In the genomic region with DNA sequence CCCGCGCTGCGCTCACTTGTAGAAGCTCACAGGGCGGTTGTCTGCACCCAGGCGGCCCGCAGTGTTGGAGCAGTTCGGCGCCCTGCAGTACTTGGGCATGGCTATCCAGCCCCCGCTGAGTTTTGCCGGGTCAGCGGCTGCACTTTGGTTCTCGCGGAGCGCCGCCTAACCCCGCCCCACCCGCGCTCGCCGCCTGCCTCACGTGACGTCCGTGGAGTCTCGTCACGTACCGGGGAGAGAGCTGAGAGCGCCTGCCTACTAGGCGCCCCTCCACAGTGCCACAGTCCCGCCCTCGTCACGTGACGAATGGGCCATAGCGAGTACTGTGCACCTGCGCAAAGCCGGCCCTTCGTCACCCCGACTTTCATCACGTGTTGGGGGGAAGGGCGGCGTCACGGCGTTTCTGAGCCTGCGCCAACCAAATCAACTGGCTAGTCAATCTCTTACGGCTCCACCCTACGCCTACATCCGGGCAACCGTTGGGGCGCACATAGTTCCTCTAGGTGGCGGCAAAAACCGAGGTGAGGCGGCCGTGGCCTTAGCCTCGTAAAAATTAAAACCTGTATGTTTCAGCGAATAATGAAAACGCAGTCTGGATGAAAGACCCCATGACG, we compare ENCODE assay signal across 1 cellular context.
TF ChIP-seq lines count a peak whose summit lies in the region.

A gene with protein sequence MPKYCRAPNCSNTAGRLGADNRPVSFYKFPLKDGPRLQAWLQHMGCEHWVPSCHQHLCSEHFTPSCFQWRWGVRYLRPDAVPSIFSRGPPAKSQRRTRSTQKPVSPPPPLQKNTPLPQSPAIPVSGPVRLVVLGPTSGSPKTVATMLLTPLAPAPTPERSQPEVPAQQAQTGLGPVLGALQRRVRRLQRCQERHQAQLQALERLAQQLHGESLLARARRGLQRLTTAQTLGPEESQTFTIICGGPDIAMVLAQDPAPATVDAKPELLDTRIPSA (minus strand): TSS at position 167 of the 614 bp plus-strand sequence. CDS start 68 bp downstream, at position 99.

TF ChIP-seq in GM12878, 131 proteins besides CTCF, POLR2A, EP300 and RAD21 (continued from another document and continues in another):
- TF ChIP-seq, protein P1, sequence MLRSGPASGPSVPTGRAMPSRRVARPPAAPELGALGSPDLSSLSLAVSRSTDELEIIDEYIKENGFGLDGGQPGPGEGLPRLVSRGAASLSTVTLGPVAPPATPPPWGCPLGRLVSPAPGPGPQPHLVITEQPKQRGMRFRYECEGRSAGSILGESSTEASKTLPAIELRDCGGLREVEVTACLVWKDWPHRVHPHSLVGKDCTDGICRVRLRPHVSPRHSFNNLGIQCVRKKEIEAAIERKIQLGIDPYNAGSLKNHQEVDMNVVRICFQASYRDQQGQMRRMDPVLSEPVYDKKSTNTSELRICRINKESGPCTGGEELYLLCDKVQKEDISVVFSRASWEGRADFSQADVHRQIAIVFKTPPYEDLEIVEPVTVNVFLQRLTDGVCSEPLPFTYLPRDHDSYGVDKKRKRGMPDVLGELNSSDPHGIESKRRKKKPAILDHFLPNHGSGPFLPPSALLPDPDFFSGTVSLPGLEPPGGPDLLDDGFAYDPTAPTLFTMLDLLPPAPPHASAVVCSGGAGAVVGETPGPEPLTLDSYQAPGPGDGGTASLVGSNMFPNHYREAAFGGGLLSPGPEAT (IDR thresholded peaks at IDR 0.05; ENCODE audit: low read depth) = peak; percentile 34; the same call in 1 of the 2 replicates
- TF ChIP-seq TCF12 (IDR thresholded peaks at IDR 0.05; ENCODE audit: low read depth, low read length) (0 out of 2 replicates have a peak, but pooled peaks have one; percentile 41), IKZF2 (IDR thresholded peaks at IDR 0.05) (no peak), JUND (IDR thresholded peaks at IDR 0.05; ENCODE audit: low read depth, low read length) (peak; percentile 27; the same call in 1 of the 2 replicates), SPI1 (IDR thresholded peaks at IDR 0.05; ENCODE audit: borderline replicate concordance, insufficient read depth, low read depth, low read length) (no peak), EGR1 (IDR thresholded peaks at IDR 0.05; ENCODE audit: borderline replicate concordance in 1 of 2, low read depth in 2 of 2, low read length in 2 of 2) (peak in 1 of 2 experiments; percentile 4; a peak in 1 of 3 replicates), SIX5 (IDR thresholded peaks at IDR 0.05; ENCODE audit: low read depth, low read length, severe bottlenecking) (no peak), MEF2B (IDR thresholded peaks at IDR 0.05; ENCODE audit: partially characterized antibody, poor library complexity, severe bottlenecking) (peak; percentile 69), HDGF (IDR thresholded peaks at IDR 0.05) (peak; percentile 94; the same call in 1 of the 2 replicates), MYC (IDR thresholded peaks at IDR 0.05; ENCODE audit: insufficient read depth, insufficient read length, insufficient replicate concordance, low read length, severe bottlenecking) (no peak), ZZZ3 (IDR thresholded peaks at IDR 0.05; ENCODE audit: control insufficient read depth, insufficient read length, low read depth) (no peak), RB1 (IDR thresholded peaks at IDR 0.05; ENCODE audit: borderline replicate concordance) (peak; percentile 58; the same call in 1 of the 2 replicates), GATAD2B (conservative IDR thresholded peaks at IDR 0.05; ENCODE audit: low read depth) (peak; percentile 33; the same call in 1 of the 2 replicates), RELA (IDR thresholded peaks at IDR 0.05; ENCODE audit: borderline replicate concordance, partially characterized antibody) (peak; percentile 97), ZNF384 (IDR thresholded peaks at IDR 0.05; ENCODE audit: borderline replicate concordance, low read depth, low read length) (0 out of 2 replicates have a peak, but pooled peaks have one; percentile 17), CREB1 (IDR thresholded peaks at IDR 0.05; ENCODE audit: low read depth) (peak; percentile 88), DPF2 (IDR thresholded peaks at IDR 0.05) (peak; percentile 3; the same call in 1 of the 2 replicates), TCF3 (IDR thresholded peaks at IDR 0.05; ENCODE audit: borderline replicate concordance, insufficient read depth, low read depth, low read length) (0 out of 2 replicates have a peak, but pooled peaks have one; percentile 24), YY1 (IDR thresholded peaks at IDR 0.05; ENCODE audit: low read depth, low read length) (peak; percentile 23; the same call in 1 of the 2 replicates), PAX5 (IDR thresholded peaks at IDR 0.05; ENCODE audit: borderline replicate concordance, low read depth, low read length) (0 out of 2 replicates have a peak, but pooled peaks have one; percentile 45), ASH2L (IDR thresholded peaks at IDR 0.05; ENCODE audit: borderline replicate concordance, low read depth) (peak; percentile 38; the same call in 1 of the 2 replicates), SMAD5 (IDR thresholded peaks at IDR 0.05; ENCODE audit: low read depth) (no peak; the same call in none of the 2 replicates), CHD2 (IDR thresholded peaks at IDR 0.05; ENCODE audit: borderline replicate concordance, low read depth, low read length) (peak; percentile 80), SP1 (IDR thresholded peaks at IDR 0.05; ENCODE audit: low read depth, low read length) (peak; percentile 62), PML (IDR thresholded peaks at IDR 0.05; ENCODE audit: low read length) (peak; percentile 40; the same call in 1 of the 2 replicates), SREBF1 (IDR thresholded peaks at IDR 0.05; ENCODE audit: low read length) (0 out of 2 replicates have a peak, but pooled peaks have one; percentile 51), BRCA1 (IDR thresholded peaks at IDR 0.05; ENCODE audit: low read depth, low read length) (0 out of 2 replicates have a peak, but pooled peaks have one; percentile 1), RCOR1 (conservative IDR thresholded peaks at IDR 0.05; ENCODE audit: low read depth, low read length) (no peak)
- TF ChIP-seq, protein P2, sequence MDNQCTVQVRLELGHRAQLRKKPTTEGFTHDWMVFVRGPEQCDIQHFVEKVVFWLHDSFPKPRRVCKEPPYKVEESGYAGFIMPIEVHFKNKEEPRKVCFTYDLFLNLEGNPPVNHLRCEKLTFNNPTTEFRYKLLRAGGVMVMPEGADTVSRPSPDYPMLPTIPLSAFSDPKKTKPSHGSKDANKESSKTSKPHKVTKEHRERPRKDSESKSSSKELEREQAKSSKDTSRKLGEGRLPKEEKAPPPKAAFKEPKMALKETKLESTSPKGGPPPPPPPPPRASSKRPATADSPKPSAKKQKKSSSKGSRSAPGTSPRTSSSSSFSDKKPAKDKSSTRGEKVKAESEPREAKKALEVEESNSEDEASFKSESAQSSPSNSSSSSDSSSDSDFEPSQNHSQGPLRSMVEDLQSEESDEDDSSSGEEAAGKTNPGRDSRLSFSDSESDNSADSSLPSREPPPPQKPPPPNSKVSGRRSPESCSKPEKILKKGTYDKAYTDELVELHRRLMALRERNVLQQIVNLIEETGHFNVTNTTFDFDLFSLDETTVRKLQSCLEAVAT (IDR thresholded peaks at IDR 0.05) = no peak
- TF ChIP-seq, protein P3, sequence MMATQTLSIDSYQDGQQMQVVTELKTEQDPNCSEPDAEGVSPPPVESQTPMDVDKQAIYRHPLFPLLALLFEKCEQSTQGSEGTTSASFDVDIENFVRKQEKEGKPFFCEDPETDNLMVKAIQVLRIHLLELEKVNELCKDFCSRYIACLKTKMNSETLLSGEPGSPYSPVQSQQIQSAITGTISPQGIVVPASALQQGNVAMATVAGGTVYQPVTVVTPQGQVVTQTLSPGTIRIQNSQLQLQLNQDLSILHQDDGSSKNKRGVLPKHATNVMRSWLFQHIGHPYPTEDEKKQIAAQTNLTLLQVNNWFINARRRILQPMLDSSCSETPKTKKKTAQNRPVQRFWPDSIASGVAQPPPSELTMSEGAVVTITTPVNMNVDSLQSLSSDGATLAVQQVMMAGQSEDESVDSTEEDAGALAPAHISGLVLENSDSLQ (IDR thresholded peaks at IDR 0.05) = peak; percentile 94
- TF ChIP-seq, protein P4, sequence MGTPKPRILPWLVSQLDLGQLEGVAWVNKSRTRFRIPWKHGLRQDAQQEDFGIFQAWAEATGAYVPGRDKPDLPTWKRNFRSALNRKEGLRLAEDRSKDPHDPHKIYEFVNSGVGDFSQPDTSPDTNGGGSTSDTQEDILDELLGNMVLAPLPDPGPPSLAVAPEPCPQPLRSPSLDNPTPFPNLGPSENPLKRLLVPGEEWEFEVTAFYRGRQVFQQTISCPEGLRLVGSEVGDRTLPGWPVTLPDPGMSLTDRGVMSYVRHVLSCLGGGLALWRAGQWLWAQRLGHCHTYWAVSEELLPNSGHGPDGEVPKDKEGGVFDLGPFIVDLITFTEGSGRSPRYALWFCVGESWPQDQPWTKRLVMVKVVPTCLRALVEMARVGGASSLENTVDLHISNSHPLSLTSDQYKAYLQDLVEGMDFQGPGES (IDR thresholded peaks at IDR 0.05) = peak; percentile 12; the same call in 1 of the 2 replicates
- TF ChIP-seq, protein P5, sequence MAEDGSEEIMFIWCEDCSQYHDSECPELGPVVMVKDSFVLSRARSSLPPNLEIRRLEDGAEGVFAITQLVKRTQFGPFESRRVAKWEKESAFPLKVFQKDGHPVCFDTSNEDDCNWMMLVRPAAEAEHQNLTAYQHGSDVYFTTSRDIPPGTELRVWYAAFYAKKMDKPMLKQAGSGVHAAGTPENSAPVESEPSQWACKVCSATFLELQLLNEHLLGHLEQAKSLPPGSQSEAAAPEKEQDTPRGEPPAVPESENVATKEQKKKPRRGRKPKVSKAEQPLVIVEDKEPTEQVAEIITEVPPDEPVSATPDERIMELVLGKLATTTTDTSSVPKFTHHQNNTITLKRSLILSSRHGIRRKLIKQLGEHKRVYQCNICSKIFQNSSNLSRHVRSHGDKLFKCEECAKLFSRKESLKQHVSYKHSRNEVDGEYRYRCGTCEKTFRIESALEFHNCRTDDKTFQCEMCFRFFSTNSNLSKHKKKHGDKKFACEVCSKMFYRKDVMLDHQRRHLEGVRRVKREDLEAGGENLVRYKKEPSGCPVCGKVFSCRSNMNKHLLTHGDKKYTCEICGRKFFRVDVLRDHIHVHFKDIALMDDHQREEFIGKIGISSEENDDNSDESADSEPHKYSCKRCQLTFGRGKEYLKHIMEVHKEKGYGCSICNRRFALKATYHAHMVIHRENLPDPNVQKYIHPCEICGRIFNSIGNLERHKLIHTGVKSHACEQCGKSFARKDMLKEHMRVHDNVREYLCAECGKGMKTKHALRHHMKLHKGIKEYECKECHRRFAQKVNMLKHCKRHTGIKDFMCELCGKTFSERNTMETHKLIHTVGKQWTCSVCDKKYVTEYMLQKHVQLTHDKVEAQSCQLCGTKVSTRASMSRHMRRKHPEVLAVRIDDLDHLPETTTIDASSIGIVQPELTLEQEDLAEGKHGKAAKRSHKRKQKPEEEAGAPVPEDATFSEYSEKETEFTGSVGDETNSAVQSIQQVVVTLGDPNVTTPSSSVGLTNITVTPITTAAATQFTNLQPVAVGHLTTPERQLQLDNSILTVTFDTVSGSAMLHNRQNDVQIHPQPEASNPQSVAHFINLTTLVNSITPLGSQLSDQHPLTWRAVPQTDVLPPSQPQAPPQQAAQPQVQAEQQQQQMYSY (CRISPR knock-in tag; IDR thresholded peaks at IDR 0.05) = peak; percentile 84; the same call in 1 of the 2 replicates
- TF ChIP-seq, protein P6, sequence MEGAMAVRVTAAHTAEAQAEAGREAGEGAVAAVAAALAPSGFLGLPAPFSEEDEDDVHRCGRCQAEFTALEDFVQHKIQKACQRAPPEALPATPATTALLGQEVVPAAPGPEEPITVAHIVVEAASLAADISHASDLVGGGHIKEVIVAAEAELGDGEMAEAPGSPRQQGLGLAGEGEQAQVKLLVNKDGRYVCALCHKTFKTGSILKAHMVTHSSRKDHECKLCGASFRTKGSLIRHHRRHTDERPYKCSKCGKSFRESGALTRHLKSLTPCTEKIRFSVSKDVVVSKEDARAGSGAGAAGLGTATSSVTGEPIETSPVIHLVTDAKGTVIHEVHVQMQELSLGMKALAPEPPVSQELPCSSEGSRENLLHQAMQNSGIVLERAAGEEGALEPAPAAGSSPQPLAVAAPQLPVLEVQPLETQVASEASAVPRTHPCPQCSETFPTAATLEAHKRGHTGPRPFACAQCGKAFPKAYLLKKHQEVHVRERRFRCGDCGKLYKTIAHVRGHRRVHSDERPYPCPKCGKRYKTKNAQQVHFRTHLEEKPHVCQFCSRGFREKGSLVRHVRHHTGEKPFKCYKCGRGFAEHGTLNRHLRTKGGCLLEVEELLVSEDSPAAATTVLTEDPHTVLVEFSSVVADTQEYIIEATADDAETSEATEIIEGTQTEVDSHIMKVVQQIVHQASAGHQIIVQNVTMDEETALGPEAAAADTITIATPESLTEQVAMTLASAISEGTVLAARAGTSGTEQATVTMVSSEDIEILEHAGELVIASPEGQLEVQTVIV (IDR thresholded peaks at IDR 0.05; ENCODE audit: borderline replicate concordance, partially characterized antibody) = no peak
- TF ChIP-seq, protein P7, sequence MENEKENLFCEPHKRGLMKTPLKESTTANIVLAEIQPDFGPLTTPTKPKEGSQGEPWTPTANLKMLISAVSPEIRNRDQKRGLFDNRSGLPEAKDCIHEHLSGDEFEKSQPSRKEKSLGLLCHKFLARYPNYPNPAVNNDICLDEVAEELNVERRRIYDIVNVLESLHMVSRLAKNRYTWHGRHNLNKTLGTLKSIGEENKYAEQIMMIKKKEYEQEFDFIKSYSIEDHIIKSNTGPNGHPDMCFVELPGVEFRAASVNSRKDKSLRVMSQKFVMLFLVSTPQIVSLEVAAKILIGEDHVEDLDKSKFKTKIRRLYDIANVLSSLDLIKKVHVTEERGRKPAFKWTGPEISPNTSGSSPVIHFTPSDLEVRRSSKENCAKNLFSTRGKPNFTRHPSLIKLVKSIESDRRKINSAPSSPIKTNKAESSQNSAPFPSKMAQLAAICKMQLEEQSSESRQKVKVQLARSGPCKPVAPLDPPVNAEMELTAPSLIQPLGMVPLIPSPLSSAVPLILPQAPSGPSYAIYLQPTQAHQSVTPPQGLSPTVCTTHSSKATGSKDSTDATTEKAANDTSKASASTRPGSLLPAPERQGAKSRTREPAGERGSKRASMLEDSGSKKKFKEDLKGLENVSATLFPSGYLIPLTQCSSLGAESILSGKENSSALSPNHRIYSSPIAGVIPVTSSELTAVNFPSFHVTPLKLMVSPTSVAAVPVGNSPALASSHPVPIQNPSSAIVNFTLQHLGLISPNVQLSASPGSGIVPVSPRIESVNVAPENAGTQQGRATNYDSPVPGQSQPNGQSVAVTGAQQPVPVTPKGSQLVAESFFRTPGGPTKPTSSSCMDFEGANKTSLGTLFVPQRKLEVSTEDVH (IDR thresholded peaks at IDR 0.05; ENCODE audit: low read depth, partially characterized antibody) = no peak
- TF ChIP-seq, protein P8, sequence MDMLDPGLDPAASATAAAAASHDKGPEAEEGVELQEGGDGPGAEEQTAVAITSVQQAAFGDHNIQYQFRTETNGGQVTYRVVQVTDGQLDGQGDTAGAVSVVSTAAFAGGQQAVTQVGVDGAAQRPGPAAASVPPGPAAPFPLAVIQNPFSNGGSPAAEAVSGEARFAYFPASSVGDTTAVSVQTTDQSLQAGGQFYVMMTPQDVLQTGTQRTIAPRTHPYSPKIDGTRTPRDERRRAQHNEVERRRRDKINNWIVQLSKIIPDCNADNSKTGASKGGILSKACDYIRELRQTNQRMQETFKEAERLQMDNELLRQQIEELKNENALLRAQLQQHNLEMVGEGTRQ (IDR thresholded peaks at IDR 0.05; ENCODE audit: borderline replicate concordance, low read depth, low read length) = peak; percentile 98
